In genomic region chr5:55771175-55771655, GRCh38 we compare ENCODE assay signal across 17 cellular contexts. TPM values are rescaled to one million over a fixed set of nuclear protein-coding genes. Genes with fewer than 3 reads are reported as not detected.
DNase-seq lines count a peak whose midpoint lies in the region; ATAC-seq and TF ChIP-seq lines count a peak whose summit lies in the region.
"Had no signal": no experiment of that assay in that cellular context is flagged by ENCODE, and none has a peak within 500 bp of the region (broad histone marks: within the 10 kb centered on the region; RNA-seq: fewer than 3 reads in every experiment).

No MANE protein-coding gene starts in this region.

- H3K27ac ChIP-seq in Peyer's patch = no peak overlapping the region
- H3K27ac ChIP-seq: KMS-11 had no signal

- H3K36me3 Mint-ChIP-seq in activated CD8-positive, alpha-beta memory T cell treated with anti-CD3 and anti-CD28 coated beads, Interleukin-2, amount 10 ng/mL, durations not matched to agents 7 days and 5 days = peaks cover 12% of the 10 kb centered on the region

- peaks cover 3% of the 10 kb centered on the region for H3K9me3 Mint-ChIP-seq in activated CD8-positive, alpha-beta memory T cell treated with anti-CD3 and anti-CD28 coated beads, Interleukin-2, amount 10 ng/mL, durations not matched to agents 7 days and 5 days (ENCODE audit: low read depth)

- CTCF ChIA-PET in activated CD8-positive, alpha-beta memory T cell treated with anti-CD3 and anti-CD28 coated beads, Interleukin-2, amount 10 ng/mL, durations not matched to agents 7 days and 5 days (lab: Charles Lee) = no interaction called here

- peaks cover 7% of the 10 kb centered on the region for H3K27me3 Mint-ChIP-seq in activated CD8-positive, alpha-beta memory T cell treated with anti-CD3 and anti-CD28 coated beads, Interleukin-2, amount 10 ng/mL, durations not matched to agents 7 days and 5 days
- H3K27me3 Mint-ChIP-seq: activated naive CD8-positive, alpha-beta T cell had no signal

- no peaks in the 10 kb centered on the region for H3K4me1 ChIP-seq in Peyer's patch

- no peaks in the 10 kb centered on the region for H3K36me3 ChIP-seq in Peyer's patch

- H3K9me3 ChIP-seq in Peyer's patch = no peaks in the 10 kb centered on the region

- ATAC-seq in activated CD8-positive, alpha-beta memory T cell treated with anti-CD3 and anti-CD28 coated beads, Interleukin-2, amount 10 ng/mL, durations not matched to agents 7 days and 5 days = peak; percentile 73
- ATAC-seq in GM21619 (IDR thresholded peaks at IDR 0.05; ENCODE audit: unreplicated experiment) = peak; percentile 74
- peak; percentile 49 for ATAC-seq in HG03159 (IDR thresholded peaks at IDR 0.05; ENCODE audit: unreplicated experiment)

- peaks cover 17% of the 10 kb centered on the region for H3K4me1 Mint-ChIP-seq in activated CD8-positive, alpha-beta memory T cell treated with anti-CD3 and anti-CD28 coated beads, Interleukin-2, amount 10 ng/mL, durations not matched to agents 7 days and 5 days

- H3K27me3 ChIP-seq in Peyer's patch = no peaks in the 10 kb centered on the region

- peak overlapping the region; percentile 15 for H3K27ac Mint-ChIP-seq in activated CD8-positive, alpha-beta memory T cell treated with anti-CD3 and anti-CD28 coated beads, Interleukin-2, amount 10 ng/mL, durations not matched to agents 7 days and 5 days
- H3K27ac Mint-ChIP-seq: activated naive CD8-positive, alpha-beta T cell had no signal

- H3K4me3 ChIP-seq in fibroblast of pulmonary artery (replicated peaks; ENCODE audit: low read depth, low read length) = no peak overlapping the region
- no peak overlapping the region for H3K4me3 ChIP-seq in Peyer's patch

- no peak for DNase-seq in activated CD8-positive, alpha-beta memory T cell treated with anti-CD3 and anti-CD28 coated beads, Interleukin-2, amount 10 ng/mL, durations not matched to agents 7 days and 5 days
- DNase-seq in activated CD8-positive, alpha-beta memory T cell treated with anti-CD3 and anti-CD28 coated beads, Interleukin-2, amount 50 U/mL, for 4 hours = no peak
- peak; percentile 29 for DNase-seq in fibroblast of pulmonary artery (ENCODE audit: low read depth)
- DNase-seq in NCI-H82 treated with DMSO at 0.1 percent for 48 hours (lab: John Stamatoyannopoulos, UW; ENCODE audit: unreplicated experiment) = no peak
- DNase-seq in Peyer's patch = no peak
- DNase-seq in NCI-H446 (lab: John Stamatoyannopoulos, UW) = no peak
- DNase-seq: activated CD4-positive, alpha-beta T cell treated with anti-CD3 and anti-CD28 coated beads, Interleukin-2, amount 50 U/mL, for 4 hours; cerebellar nuclear complex; erythroblast; GDM1; mesendoderm; stimulated activated CD8-positive, alpha-beta memory T cell treated with anti-CD3 and anti-CD28 coated beads, Interleukin-4, amount 100 ng/mL, for 48 hours had no signal

- H3K4me3 Mint-ChIP-seq in activated CD8-positive, alpha-beta memory T cell treated with anti-CD3 and anti-CD28 coated beads, Interleukin-2, amount 10 ng/mL, durations not matched to agents 7 days and 5 days = no peak overlapping the region
- H3K4me3 Mint-ChIP-seq: activated naive CD8-positive, alpha-beta T cell had no signal

- TF ChIP-seq CTCF in fibroblast of pulmonary artery (IDR thresholded peaks at IDR 0.05; ENCODE audit: low read length, missing control alignments) (no peak), Peyer's patch (IDR thresholded peaks at IDR 0.05) (no peak)

- no peak for TF ChIP-seq POLR2A in Peyer's patch (IDR thresholded peaks at IDR 0.05)

RNA-seq across cellular contexts. Expression of gene DDX4, which starts 33.4 kb away (rescaled TPM):
- total RNA-seq in activated CD8-positive, alpha-beta memory T cell treated with anti-CD3 and anti-CD28 coated beads, Interleukin-2, amount 10 ng/mL, durations not matched to agents 7 days and 5 days = under 1 TPM; 0.12 to 0.29 TPM
- not detected for total RNA-seq in Peyer's patch
- total RNA-seq: A673 had no signal

RNA-seq across cellular contexts. Expression of gene SLC38A9, which starts 59.1 kb away (rescaled TPM):
- 10 to 100 TPM; 21.9 to 26.6 TPM for total RNA-seq in activated CD8-positive, alpha-beta memory T cell treated with anti-CD3 and anti-CD28 coated beads, Interleukin-2, amount 10 ng/mL, durations not matched to agents 7 days and 5 days
- total RNA-seq in Peyer's patch = 10 to 100 TPM; 26.3 to 53.6 (median 32.0) TPM
